21 cellular contexts compared by ENCODE assay signal in the genomic region with DNA sequence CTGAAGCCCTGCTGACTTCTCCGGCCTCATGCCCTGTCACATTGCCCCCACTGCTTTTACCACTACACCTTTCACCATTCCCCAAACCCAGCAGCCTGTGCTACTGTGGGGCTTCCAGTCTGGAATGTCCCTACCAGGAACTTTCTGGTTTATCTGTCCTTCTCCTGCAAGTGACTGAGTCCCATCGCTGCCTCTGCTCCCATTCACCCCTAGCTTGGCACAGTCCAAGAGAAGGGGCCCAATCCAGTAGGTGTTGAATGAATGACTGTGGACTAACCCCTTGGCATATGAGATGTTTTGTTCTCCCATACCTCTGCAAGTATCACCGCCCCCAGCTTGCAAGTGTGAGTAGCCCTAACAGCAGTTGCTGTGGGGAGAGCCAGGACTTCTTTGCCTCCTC. TPM values are rescaled to one million over a fixed set of nuclear protein-coding genes. Genes with fewer than 3 reads are reported as not detected.
A peak's percentile ranks its signal among the peaks of the same experiment; 100 is the strongest.
DNase-seq lines count a peak whose midpoint lies in the region; ATAC-seq, FAIRE-seq and TF ChIP-seq lines count a peak whose summit lies in the region.
"Had no signal": no experiment of that assay in that cellular context is flagged by ENCODE, and none has a peak within 500 bp of the region (broad histone marks: within the 10 kb centered on the region; RNA-seq: fewer than 3 reads in every experiment).

No MANE protein-coding gene starts in this region.

- no peak overlapping the region for H2AK5ac ChIP-seq in trophoblast cell (ENCODE audit: low read length)

- DNase-seq in NCI-H510A treated with DMSO at 0.1 percent for 48 hours (lab: John Stamatoyannopoulos, UW) (peak; percentile 12), NCI-H510A (lab: John Stamatoyannopoulos, UW) (no peak), RPMI8226 (peak; percentile 41), epithelial cell of esophagus (ENCODE audit: low read depth) (peak; percentile 35), trophoblast cell (no peak), left ventricle myocardium superior (no peak), GM12891 (ENCODE audit: insufficient read length, low spot score) (no peak), NCI-H1105 (lab: John Stamatoyannopoulos, UW) (no peak)
- DNase-seq: activated CD4-positive, alpha-beta T cell treated with anti-CD3 and anti-CD28 coated beads, Interleukin-2, amount 10 ng/mL, durations not matched to agents 7 days and 5 days; activated naive CD4-positive, alpha-beta T cell treated with anti-CD3 and anti-CD28 coated beads, Interleukin-2, amount 50 U/mL, for 16 hours; colonic mucosa; left ventricle myocardium inferior; NCI-H2171; SK-N-SH; stimulated activated CD8-positive, alpha-beta memory T cell treated with anti-CD3 and anti-CD28 coated beads, Interleukin-4, amount 100 ng/mL, for 48 hours; testis had no signal

- peaks cover 6% of the 10 kb centered on the region for H3K79me2 ChIP-seq in trophoblast cell (ENCODE audit: control insufficient read depth, insufficient read depth, low read length, poor library complexity)

- H4K12ac ChIP-seq in trophoblast cell (ENCODE audit: low read depth, low read length), result no peak overlapping the region

- H4K8ac ChIP-seq in trophoblast cell (ENCODE audit: low read depth, low read length), result no peak overlapping the region

- H2BK120ac ChIP-seq in trophoblast cell (ENCODE audit: insufficient read depth, low read length, poor library complexity), result no peak overlapping the region

- no peak overlapping the region for H3K4ac ChIP-seq in trophoblast cell (ENCODE audit: low read depth, low read length)

- H3K23ac ChIP-seq in trophoblast cell (ENCODE audit: low read length), result no peak overlapping the region

- no peak for FAIRE-seq in GM12891 (lab: Jason Lieb, UNC)
- FAIRE-seq: G401.6, small intestine, TTC549 had no signal

- whole genome bisulfite sequencing in trophoblast cell (ENCODE audit: extremely low coverage, insufficient coverage, insufficient read length), result no CpG with 5 or more reads among the region's 3 CpGs

- H2AFZ ChIP-seq in trophoblast cell (ENCODE audit: insufficient read depth, low read length, poor library complexity), result no peak overlapping the region

- peak overlapping the region; percentile 40 for H3K27ac ChIP-seq in trophoblast cell (ENCODE audit: low read depth, low read length)
- H3K27ac ChIP-seq: 22Rv1, colonic mucosa, left ventricle myocardium inferior, testis had no signal

- no peak for TF ChIP-seq CTCF in epithelial cell of esophagus (IDR thresholded peaks at IDR 0.05; ENCODE audit: insufficient read depth, low read depth, low read length, missing control alignments)

- intact Hi-C loops in left ventricle myocardium superior (cut with micrococcal nuclease), result no loop called here

- no peak for ATAC-seq in left ventricle myocardium superior
- ATAC-seq: Panc1 had no signal

- H3K9ac ChIP-seq in trophoblast cell (ENCODE audit: low read length), result no peak overlapping the region
- H3K9ac ChIP-seq: SK-N-SH had no signal

- H3K4me2 ChIP-seq in trophoblast cell (ENCODE audit: low read length), result no peak overlapping the region
- H3K4me2 ChIP-seq: SK-N-SH had no signal

- peak overlapping the region; percentile 28 for H4K91ac ChIP-seq in trophoblast cell (ENCODE audit: low read depth, low read length)

- H3K4me3 ChIP-seq in epithelial cell of esophagus (ENCODE audit: low read length) (no peak overlapping the region), trophoblast cell (ENCODE audit: low read depth, low read length) (no peak overlapping the region)
- H3K4me3 ChIP-seq: colonic mucosa, left ventricle myocardium inferior, testis had no signal

- no peak overlapping the region for H2BK5ac ChIP-seq in trophoblast cell (ENCODE audit: low read depth, low read length, poor library complexity)

- H3K79me1 ChIP-seq in trophoblast cell (ENCODE audit: low read length), result peaks cover 10% of the 10 kb centered on the region

- H3K18ac ChIP-seq in trophoblast cell (ENCODE audit: low read length), result no peak overlapping the region

- H3K27me3 ChIP-seq in trophoblast cell (ENCODE audit: insufficient read depth, low read length), result no peaks in the 10 kb centered on the region
- H3K27me3 ChIP-seq: colonic mucosa, testis had no signal

- no peak for TF ChIP-seq POLR2A in GM12891 (IDR thresholded peaks at IDR 0.05; ENCODE audit: low read depth, low read length)

- H3K4me1 ChIP-seq in trophoblast cell (ENCODE audit: control insufficient read depth in 1 of 2, insufficient read depth in 2 of 2, low read length in 2 of 2), result peaks cover 17 to 24% of the 10 kb centered on the region in 2 experiments
- H3K4me1 ChIP-seq: colonic mucosa had no signal

- peaks cover 0 to 3% of the 10 kb centered on the region in 2 experiments for H3K36me3 ChIP-seq in trophoblast cell (ENCODE audit: control insufficient read depth in 1 of 2, insufficient read depth in 2 of 2, low read length in 2 of 2)
- H3K36me3 ChIP-seq: colonic mucosa, left ventricle myocardium inferior had no signal

- H2BK12ac ChIP-seq in trophoblast cell (ENCODE audit: low read length), result no peak overlapping the region

- H3K14ac ChIP-seq in trophoblast cell (ENCODE audit: low read length), result no peak overlapping the region

- no peaks in the 10 kb centered on the region for H3K9me3 ChIP-seq in trophoblast cell (ENCODE audit: insufficient read depth, low read depth, low read length)
- H3K9me3 ChIP-seq: colonic mucosa, left ventricle myocardium inferior, SK-N-SH, testis had no signal

TF ChIP-seq in GM12891, 5 proteins besides CTCF, POLR2A, EP300 and RAD21:
- TF ChIP-seq SPI1 (IDR thresholded peaks at IDR 0.05; ENCODE audit: low read depth, low read length) (no peak), TAF1 (IDR thresholded peaks at IDR 0.05; ENCODE audit: low read depth, low read length) (no peak), PAX5 (IDR thresholded peaks at IDR 0.05; ENCODE audit: insufficient read depth, low read length, severe bottlenecking) (no peak), POU2F2 (IDR thresholded peaks at IDR 0.05; ENCODE audit: low read depth, low read length) (no peak), POLR2AphosphoS5 (IDR thresholded peaks at IDR 0.05; ENCODE audit: low read depth, low read length) (no peak)

RNA-seq across cellular contexts. Expression of gene HMCES, which starts 31.9 kb away (rescaled TPM):
- polyA plus RNA-seq in trophoblast cell (2013), result 21.7 and 22.2 TPM in 2 replicates
- total RNA-seq in left ventricle myocardium superior, result 34.9 TPM
- 42.1 TPM for polyA plus RNA-seq in GM12891 (2012; ENCODE audit: low read depth, missing spikeins)

Comparison
In these comparisons a context has a peak if more than half of its experiments do, and no peak if none do; other contexts are left out.
1. DNase-seq: peak in NCI-H510A treated with DMSO at 0.1 percent for 48 hours (single experiment), RPMI8226 (single experiment) and epithelial cell of esophagus (single experiment); none in NCI-H510A (single experiment), trophoblast cell (0 of 2), left ventricle myocardium superior (single experiment), GM12891 (single experiment) and NCI-H1105 (single experiment).